Comparison of ENCODE assay signal across 18 cellular contexts in the genomic region with DNA sequence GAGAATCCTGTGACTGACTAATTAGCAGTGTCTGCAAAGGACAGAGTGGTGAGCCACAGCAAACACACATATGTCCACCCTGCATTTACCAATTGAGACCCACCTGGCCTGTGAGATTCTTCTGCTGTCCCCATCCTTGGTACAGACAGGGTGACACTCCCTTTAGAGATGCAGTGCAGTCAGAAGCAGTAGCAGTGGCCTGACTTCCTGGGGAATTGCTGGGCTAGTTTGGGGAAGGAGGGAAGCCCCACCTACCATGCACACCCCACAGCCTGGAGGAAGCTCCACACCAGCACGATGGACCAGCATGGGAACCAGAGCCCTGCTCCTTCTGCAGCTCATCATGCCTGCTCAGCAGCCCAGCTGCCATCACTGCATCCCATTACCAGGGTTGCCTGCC.
DNase-seq lines count a peak whose midpoint lies in the region; ATAC-seq and TF ChIP-seq lines count a peak whose summit lies in the region.
"Had no signal": no experiment of that assay in that cellular context is flagged by ENCODE, and none has a peak within 500 bp of the region (broad histone marks: within the 10 kb centered on the region; RNA-seq: fewer than 3 reads in every experiment).

No MANE protein-coding gene starts in this region.

- no peaks in the 10 kb centered on the region for H3K4me1 Mint-ChIP-seq in activated naive CD8-positive, alpha-beta T cell treated with anti-CD3 and anti-CD28 coated beads, Interleukin-2, amount 50 U/mL, for 24 hours
- no peaks in the 10 kb centered on the region for H3K4me1 Mint-ChIP-seq in activated naive CD8-positive, alpha-beta T cell treated with anti-CD3 and anti-CD28 coated beads for 36 hours
- no peaks in the 10 kb centered on the region for H3K4me1 Mint-ChIP-seq in osteocyte (ENCODE audit: unreplicated experiment)
- no peaks in the 10 kb centered on the region for H3K4me1 Mint-ChIP-seq in type B pancreatic cell (ENCODE audit: unreplicated experiment)
- no peaks in the 10 kb centered on the region for H3K4me1 Mint-ChIP-seq in activated T-helper 1 cell treated with anti-CD3 and anti-CD28 coated beads, Interleukin-12 subunit alpha, Interleukin-12 subunit beta, Interleukin-2, Interleukin-4 antibody, amounts not matched to agents 30 ng/mL and 10 ng/mL and 1 ng/mL, durations not matched to agents 14 hours and 24 hours and 36 hours (ENCODE audit: low read depth)
- H3K4me1 Mint-ChIP-seq: CD4-positive, CD25-positive, alpha-beta regulatory T cell; CD8-positive, alpha-beta memory T cell; GM23338 had no signal

- TF ChIP-seq CTCF in osteocyte (IDR thresholded peaks at IDR 0.05) (no peak), type B pancreatic cell (conservative IDR thresholded peaks at IDR 0.05) (no peak)

- peak; percentile 10 for ATAC-seq in activated naive CD8-positive, alpha-beta T cell treated with anti-CD3 and anti-CD28 coated beads, Interleukin-2, amount 50 U/mL, for 24 hours
- ATAC-seq: GM23338 had no signal

- peaks cover 15% of the 10 kb centered on the region for H3K9me3 Mint-ChIP-seq in activated naive CD8-positive, alpha-beta T cell treated with anti-CD3 and anti-CD28 coated beads, Interleukin-2, amount 50 U/mL, for 24 hours
- H3K9me3 Mint-ChIP-seq in activated naive CD8-positive, alpha-beta T cell treated with anti-CD3 and anti-CD28 coated beads for 36 hours, result peaks cover 16% of the 10 kb centered on the region
- H3K9me3 Mint-ChIP-seq in osteocyte (ENCODE audit: unreplicated experiment) (peaks cover 41% of the 10 kb centered on the region), type B pancreatic cell (peaks cover 24% of the 10 kb centered on the region)
- peaks cover 50% of the 10 kb centered on the region for H3K9me3 Mint-ChIP-seq in activated T-helper 1 cell treated with anti-CD3 and anti-CD28 coated beads, Interleukin-12 subunit alpha, Interleukin-12 subunit beta, Interleukin-2, Interleukin-4 antibody, amounts not matched to agents 30 ng/mL and 10 ng/mL and 1 ng/mL, durations not matched to agents 14 hours and 24 hours and 36 hours

- H3K4me3 Mint-ChIP-seq in activated naive CD8-positive, alpha-beta T cell treated with anti-CD3 and anti-CD28 coated beads, Interleukin-2, amount 50 U/mL, for 24 hours, result no peak overlapping the region
- H3K4me3 Mint-ChIP-seq in activated naive CD8-positive, alpha-beta T cell treated with anti-CD3 and anti-CD28 coated beads for 36 hours, result no peak overlapping the region
- no peak overlapping the region for H3K4me3 Mint-ChIP-seq in osteocyte (ENCODE audit: unreplicated experiment)
- no peak overlapping the region for H3K4me3 Mint-ChIP-seq in type B pancreatic cell
- H3K4me3 Mint-ChIP-seq in activated T-helper 1 cell treated with anti-CD3 and anti-CD28 coated beads, Interleukin-12 subunit alpha, Interleukin-12 subunit beta, Interleukin-2, Interleukin-4 antibody, amounts not matched to agents 30 ng/mL and 10 ng/mL and 1 ng/mL, durations not matched to agents 14 hours and 24 hours and 36 hours, result no peak overlapping the region
- H3K4me3 Mint-ChIP-seq: CD4-positive, CD25-positive, alpha-beta regulatory T cell; CD8-positive, alpha-beta memory T cell; GM23338 had no signal

- H3K27me3 Mint-ChIP-seq in activated naive CD8-positive, alpha-beta T cell treated with anti-CD3 and anti-CD28 coated beads, Interleukin-2, amount 50 U/mL, for 24 hours, result no peaks in the 10 kb centered on the region
- H3K27me3 Mint-ChIP-seq in activated naive CD8-positive, alpha-beta T cell treated with anti-CD3 and anti-CD28 coated beads for 36 hours, result no peaks in the 10 kb centered on the region
- H3K27me3 Mint-ChIP-seq in osteocyte (ENCODE audit: unreplicated experiment) (no peaks in the 10 kb centered on the region), type B pancreatic cell (no peaks in the 10 kb centered on the region)
- no peaks in the 10 kb centered on the region for H3K27me3 Mint-ChIP-seq in activated T-helper 1 cell treated with anti-CD3 and anti-CD28 coated beads, Interleukin-12 subunit alpha, Interleukin-12 subunit beta, Interleukin-2, Interleukin-4 antibody, amounts not matched to agents 30 ng/mL and 10 ng/mL and 1 ng/mL, durations not matched to agents 14 hours and 24 hours and 36 hours (ENCODE audit: insufficient read depth)
- H3K27me3 Mint-ChIP-seq: CD4-positive, CD25-positive, alpha-beta regulatory T cell; CD8-positive, alpha-beta memory T cell had no signal

- no peak overlapping the region for H3K27ac Mint-ChIP-seq in activated naive CD8-positive, alpha-beta T cell treated with anti-CD3 and anti-CD28 coated beads, Interleukin-2, amount 50 U/mL, for 24 hours
- H3K27ac Mint-ChIP-seq in activated naive CD8-positive, alpha-beta T cell treated with anti-CD3 and anti-CD28 coated beads for 36 hours, result no peak overlapping the region
- H3K27ac Mint-ChIP-seq in osteocyte (ENCODE audit: unreplicated experiment) (no peak overlapping the region), type B pancreatic cell (no peak overlapping the region)
- H3K27ac Mint-ChIP-seq in activated T-helper 1 cell treated with anti-CD3 and anti-CD28 coated beads, Interleukin-12 subunit alpha, Interleukin-12 subunit beta, Interleukin-2, Interleukin-4 antibody, amounts not matched to agents 30 ng/mL and 10 ng/mL and 1 ng/mL, durations not matched to agents 14 hours and 24 hours and 36 hours, result no peak overlapping the region
- H3K27ac Mint-ChIP-seq: CD4-positive, CD25-positive, alpha-beta regulatory T cell; CD8-positive, alpha-beta memory T cell; GM23338 had no signal

- H3K36me3 Mint-ChIP-seq in activated naive CD8-positive, alpha-beta T cell treated with anti-CD3 and anti-CD28 coated beads, Interleukin-2, amount 50 U/mL, for 24 hours (ENCODE audit: low read depth), result peaks cover 3% of the 10 kb centered on the region
- no peaks in the 10 kb centered on the region for H3K36me3 Mint-ChIP-seq in activated naive CD8-positive, alpha-beta T cell treated with anti-CD3 and anti-CD28 coated beads for 36 hours
- H3K36me3 Mint-ChIP-seq in osteocyte (ENCODE audit: unreplicated experiment), result peaks cover 3% of the 10 kb centered on the region
- H3K36me3 Mint-ChIP-seq in type B pancreatic cell, result no peaks in the 10 kb centered on the region
- H3K36me3 Mint-ChIP-seq in activated T-helper 1 cell treated with anti-CD3 and anti-CD28 coated beads, Interleukin-12 subunit alpha, Interleukin-12 subunit beta, Interleukin-2, Interleukin-4 antibody, amounts not matched to agents 30 ng/mL and 10 ng/mL and 1 ng/mL, durations not matched to agents 14 hours and 24 hours and 36 hours (ENCODE audit: low read depth), result no peaks in the 10 kb centered on the region
- H3K36me3 Mint-ChIP-seq: CD4-positive, CD25-positive, alpha-beta regulatory T cell; CD8-positive, alpha-beta memory T cell had no signal

- intact Hi-C loops in activated T-helper 1 cell treated with anti-CD3 and anti-CD28 coated beads, Interleukin-12 subunit alpha, Interleukin-12 subunit beta, Interleukin-2, Interleukin-4 antibody, amounts not matched to agents 30 ng/mL and 10 ng/mL and 1 ng/mL, durations not matched to agents 14 hours and 24 hours and 36 hours (cut with micrococcal nuclease), result no loop called here

- no peak for DNase-seq in activated naive CD8-positive, alpha-beta T cell treated with anti-CD3 and anti-CD28 coated beads, Interleukin-2, amount 50 U/mL, for 24 hours
- DNase-seq in activated naive CD8-positive, alpha-beta T cell treated with anti-CD3 and anti-CD28 coated beads for 36 hours, result no peak
- DNase-seq in ecto neural progenitor cell (ENCODE audit: low spot score), result peak; percentile 28
- DNase-seq in osteocyte (ENCODE audit: extremely low spot score, unreplicated experiment), result peak; percentile 79
- peak; percentile 52 for DNase-seq in type B pancreatic cell (ENCODE audit: extremely low spot score, unreplicated experiment)
- DNase-seq in activated T-helper 1 cell treated with anti-CD3 and anti-CD28 coated beads, Interleukin-12 subunit alpha, Interleukin-12 subunit beta, Interleukin-2, Interleukin-4 antibody, amounts not matched to agents 30 ng/mL and 10 ng/mL and 1 ng/mL, durations not matched to agents 14 hours and 24 hours and 36 hours (ENCODE audit: low spot score), result no peak
- DNase-seq in cerebellar cortex (ENCODE audit: low spot score), result no peak
- DNase-seq in AML-193 (lab: John Stamatoyannopoulos, UW), result no peak
- DNase-seq: 8988T; BE2C; C1 segment of cervical spinal cord; CD4-positive, CD25-positive, alpha-beta regulatory T cell; CD8-positive, alpha-beta memory T cell; COR-L47; DMS 273 treated with DMSO at 0.1 percent for 48 hours; DMS53; HCEC 1CT had no signal

Comparison
In these comparisons a context has a peak if more than half of its experiments do, and no peak if none do; other contexts are left out.
1. DNase-seq: peak in ecto neural progenitor cell (single experiment), osteocyte (single experiment) and type B pancreatic cell (single experiment); none in activated naive CD8-positive, alpha-beta T cell treated with anti-CD3 and anti-CD28 coated beads, Interleukin-2, amount 50 U/mL, for 24 hours (single experiment), activated naive CD8-positive, alpha-beta T cell treated with anti-CD3 and anti-CD28 coated beads for 36 hours (single experiment), activated T-helper 1 cell treated with anti-CD3 and anti-CD28 coated beads, Interleukin-12 subunit alpha, Interleukin-12 subunit beta, Interleukin-2, Interleukin-4 antibody, amounts not matched to agents 30 ng/mL and 10 ng/mL and 1 ng/mL, durations not matched to agents 14 hours and 24 hours and 36 hours (single experiment), cerebellar cortex (single experiment) and AML-193 (0 of 2).